In the genomic region with DNA sequence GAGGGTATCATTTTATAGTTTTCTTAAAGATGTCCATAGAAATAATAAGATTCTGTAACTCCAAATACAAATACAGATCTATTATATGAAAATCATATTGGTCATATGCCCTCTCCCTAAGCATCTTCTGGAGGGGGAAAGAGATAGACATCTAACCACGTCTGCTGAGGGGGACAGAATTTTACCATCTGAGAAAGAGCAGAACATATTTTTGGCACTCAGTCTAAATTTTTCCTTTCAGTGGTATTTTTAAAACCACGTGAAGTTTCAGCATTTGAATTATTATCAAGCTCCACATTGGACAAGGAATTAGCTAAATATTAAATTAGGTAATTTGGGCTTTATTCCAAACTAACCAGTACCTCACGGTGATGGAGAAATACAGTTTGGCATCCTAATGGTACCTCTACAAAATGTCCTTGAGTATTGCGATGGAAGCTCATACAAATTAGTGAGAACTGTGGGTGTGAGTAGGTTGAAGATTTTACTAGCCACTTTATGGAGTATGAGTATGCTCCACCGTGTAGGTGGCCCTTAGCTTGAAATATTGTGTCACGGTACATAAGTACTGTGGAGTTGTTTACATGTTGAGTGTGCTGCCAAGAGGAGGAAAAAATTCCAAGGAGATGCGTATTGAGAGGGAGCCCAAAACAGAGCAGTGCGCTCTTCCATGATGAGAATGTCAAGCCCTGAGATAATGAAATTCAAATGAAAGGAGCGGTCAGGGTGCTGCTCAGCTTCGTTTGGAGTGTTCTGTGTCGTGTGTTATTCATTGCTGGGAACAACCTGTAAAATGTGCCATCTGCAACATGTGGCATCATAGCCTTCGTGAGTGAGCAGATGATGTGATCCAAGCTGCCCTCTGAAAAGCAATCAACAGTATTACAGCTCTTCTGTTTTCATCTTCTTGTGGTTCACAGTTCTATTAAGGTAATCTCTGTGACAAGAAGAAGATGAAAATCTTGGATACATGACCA, we compare ENCODE assay signal across 17 cellular contexts. TPM values are rescaled to one million over a fixed set of nuclear protein-coding genes. Genes with fewer than 3 reads are reported as not detected.
DNase-seq lines count a peak whose midpoint lies in the region; ATAC-seq and TF ChIP-seq lines count a peak whose summit lies in the region.
"Had no signal": no experiment of that assay in that cellular context is flagged by ENCODE, and none has a peak within 500 bp of the region (broad histone marks: within the 10 kb centered on the region; RNA-seq: fewer than 3 reads in every experiment).

No MANE protein-coding gene starts in this region.

- peak; percentile 31 for DNase-seq in Ammon's horn (ENCODE audit: low spot score)
- peak; percentile 60 for DNase-seq in GM04504 (ENCODE audit: low read depth)
- DNase-seq in activated naive CD8-positive, alpha-beta T cell treated with anti-CD3 and anti-CD28 coated beads, Interleukin-2, amount 50 U/mL, for 24 hours: no peak
- DNase-seq in lower lobe of right lung: no peak
- no peak for DNase-seq in iPS-NIHi7 (ENCODE audit: extremely low spot score)
- DNase-seq: activated B cell treated with CpG ODN at 0.5 μM for 24 hours; activated CD8-positive, alpha-beta memory T cell treated with anti-CD3 and anti-CD28 coated beads, Interleukin-2, amount 10 ng/mL, durations not matched to agents 7 days and 5 days; CD4-positive, alpha-beta T cell; heart right ventricle; NCI-H187; NCI-H526; occipital lobe; T-cell had no signal

- H3K27me3 ChIP-seq in lower lobe of right lung (ENCODE audit: low read depth): no peaks in the 10 kb centered on the region
- H3K27me3 ChIP-seq: heart right ventricle, vagina had no signal

- H3K9me3 Mint-ChIP-seq in activated naive CD8-positive, alpha-beta T cell treated with anti-CD3 and anti-CD28 coated beads, Interleukin-2, amount 50 U/mL, for 24 hours: no peaks in the 10 kb centered on the region
- H3K9me3 Mint-ChIP-seq: T-cell had no signal

- no peak overlapping the region for H3K27ac ChIP-seq in lower lobe of right lung
- H3K27ac ChIP-seq: heart right ventricle, vagina had no signal

- peak overlapping the region; percentile 69 for H3K27ac Mint-ChIP-seq in activated naive CD8-positive, alpha-beta T cell treated with anti-CD3 and anti-CD28 coated beads, Interleukin-2, amount 50 U/mL, for 24 hours
- H3K27ac Mint-ChIP-seq: activated B cell treated with CpG ODN at 0.5 μM for 24 hours; activated CD8-positive, alpha-beta memory T cell treated with anti-CD3 and anti-CD28 coated beads, Interleukin-2, amount 10 ng/mL, durations not matched to agents 7 days and 5 days; CD4-positive, alpha-beta T cell; stimulated activated memory B cell treated with anti-CD40 and anti-IgM and Interleukin-4, amounts not matched to agents 10 μg/mL and 1 μg/mL and 100 μg/mL, for 72 hours had no signal

- H3K9me3 ChIP-seq in lower lobe of right lung: no peaks in the 10 kb centered on the region
- H3K9me3 ChIP-seq: heart right ventricle, vagina had no signal

- peaks cover 5% of the 10 kb centered on the region for H3K4me1 ChIP-seq in lower lobe of right lung
- H3K4me1 ChIP-seq: heart right ventricle, vagina had no signal

- H3K4me3 Mint-ChIP-seq in activated naive CD8-positive, alpha-beta T cell treated with anti-CD3 and anti-CD28 coated beads, Interleukin-2, amount 50 U/mL, for 24 hours: no peak overlapping the region
- H3K4me3 Mint-ChIP-seq: activated B cell treated with CpG ODN at 0.5 μM for 24 hours; activated CD8-positive, alpha-beta memory T cell treated with anti-CD3 and anti-CD28 coated beads, Interleukin-2, amount 10 ng/mL, durations not matched to agents 7 days and 5 days; CD4-positive, alpha-beta T cell; stimulated activated memory B cell treated with anti-CD40 and anti-IgM and Interleukin-4, amounts not matched to agents 10 μg/mL and 1 μg/mL and 100 μg/mL, for 72 hours; T-cell had no signal

- no peak for TF ChIP-seq CTCF in lower lobe of right lung (IDR thresholded peaks at IDR 0.05)

- no peaks in the 10 kb centered on the region for H3K36me3 ChIP-seq in lower lobe of right lung
- H3K36me3 ChIP-seq: heart right ventricle, vagina had no signal

- H3K27me3 Mint-ChIP-seq in activated naive CD8-positive, alpha-beta T cell treated with anti-CD3 and anti-CD28 coated beads, Interleukin-2, amount 50 U/mL, for 24 hours: no peaks in the 10 kb centered on the region
- H3K27me3 Mint-ChIP-seq: activated B cell treated with CpG ODN at 0.5 μM for 24 hours; activated CD8-positive, alpha-beta memory T cell treated with anti-CD3 and anti-CD28 coated beads, Interleukin-2, amount 10 ng/mL, durations not matched to agents 7 days and 5 days; CD4-positive, alpha-beta T cell; stimulated activated memory B cell treated with anti-CD40 and anti-IgM and Interleukin-4, amounts not matched to agents 10 μg/mL and 1 μg/mL and 100 μg/mL, for 72 hours; T-cell had no signal

- H3K36me3 Mint-ChIP-seq in activated naive CD8-positive, alpha-beta T cell treated with anti-CD3 and anti-CD28 coated beads, Interleukin-2, amount 50 U/mL, for 24 hours (ENCODE audit: low read depth): no peaks in the 10 kb centered on the region

- intact Hi-C loops in lower lobe of right lung (cut with DNase I): no loop called here

- no peak overlapping the region for H3K4me3 ChIP-seq in lower lobe of right lung
- H3K4me3 ChIP-seq: heart right ventricle, vagina had no signal

- ATAC-seq in activated naive CD8-positive, alpha-beta T cell treated with anti-CD3 and anti-CD28 coated beads, Interleukin-2, amount 50 U/mL, for 24 hours: peak; percentile 88
- peak; percentile 80 to 87 for ATAC-seq in lower lobe of right lung
- no peak for ATAC-seq in GM18873 (IDR thresholded peaks at IDR 0.05; ENCODE audit: low FRiP score, unreplicated experiment)
- no peak for ATAC-seq in HG03354 (IDR thresholded peaks at IDR 0.05; ENCODE audit: poor library complexity, severe bottlenecking, unreplicated experiment)
- ATAC-seq: activated CD8-positive, alpha-beta memory T cell treated with anti-CD3 and anti-CD28 coated beads, Interleukin-2, amount 10 ng/mL, durations not matched to agents 7 days and 5 days; heart right ventricle; stimulated activated memory B cell treated with anti-CD40 and anti-IgM and Interleukin-4, amounts not matched to agents 10 μg/mL and 1 μg/mL and 100 μg/mL, for 72 hours; T-cell had no signal

- H3K4me1 Mint-ChIP-seq in activated naive CD8-positive, alpha-beta T cell treated with anti-CD3 and anti-CD28 coated beads, Interleukin-2, amount 50 U/mL, for 24 hours: peaks cover 28% of the 10 kb centered on the region

RNA-seq across cellular contexts. Expression of a gene that starts 48.4 kb away (rescaled TPM):
- 115 TPM for total RNA-seq in lower lobe of right lung

Comparison
In these comparisons a context has a peak if more than half of its experiments do, and no peak if none do; other contexts are left out.
1. DNase-seq: peak in Ammon's horn (single experiment) and GM04504 (single experiment); none in activated naive CD8-positive, alpha-beta T cell treated with anti-CD3 and anti-CD28 coated beads, Interleukin-2, amount 50 U/mL, for 24 hours (single experiment), lower lobe of right lung (single experiment) and iPS-NIHi7 (single experiment).
2. ATAC-seq: peak in activated naive CD8-positive, alpha-beta T cell treated with anti-CD3 and anti-CD28 coated beads, Interleukin-2, amount 50 U/mL, for 24 hours (single experiment) and lower lobe of right lung (2 of 2); none in GM18873 (single experiment) and HG03354 (single experiment).